ENCODE assay signal across 1 cellular context in genomic region chr4:186201535-186202230, GRCh38.
A peak's percentile ranks its signal among the peaks of the same experiment; 100 is the strongest.
TF ChIP-seq lines count a peak whose summit lies in the region.

No MANE protein-coding gene starts in this region.

TF ChIP-seq in H1, 55 proteins besides CTCF, POLR2A, EP300 and RAD21 (continued from another document):
- TF ChIP-seq, protein P1, sequence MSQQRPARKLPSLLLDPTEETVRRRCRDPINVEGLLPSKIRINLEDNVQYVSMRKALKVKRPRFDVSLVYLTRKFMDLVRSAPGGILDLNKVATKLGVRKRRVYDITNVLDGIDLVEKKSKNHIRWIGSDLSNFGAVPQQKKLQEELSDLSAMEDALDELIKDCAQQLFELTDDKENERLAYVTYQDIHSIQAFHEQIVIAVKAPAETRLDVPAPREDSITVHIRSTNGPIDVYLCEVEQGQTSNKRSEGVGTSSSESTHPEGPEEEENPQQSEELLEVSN (IDR thresholded peaks at IDR 0.05): peak; percentile 30; the same call in 1 of the 2 replicates
- TF ChIP-seq RBBP5 (IDR thresholded peaks at IDR 0.05; ENCODE audit: borderline replicate concordance, low read depth, low read length) (no peak), CBX5 (IDR thresholded peaks at IDR 0.05; ENCODE audit: low read depth, low read length) (no peak), SIN3A (conservative IDR thresholded peaks at IDR 0.05 in 1 of 2, IDR thresholded peaks at IDR 0.05 in 1 of 2; ENCODE audit: low read depth in 1 of 2, low read length in 2 of 2) (no peak), CHD1 (IDR thresholded peaks at IDR 0.05; ENCODE audit: low read depth, low read length) (no peak), CREB1 (IDR thresholded peaks at IDR 0.05) (peak; percentile 50), TBP (IDR thresholded peaks at IDR 0.05; ENCODE audit: low read depth, low read length) (no peak), SRF (IDR thresholded peaks at IDR 0.05; ENCODE audit: low read depth, low read length) (no peak), CHD2 (IDR thresholded peaks at IDR 0.05; ENCODE audit: low read length) (no peak), NANOG (IDR thresholded peaks at IDR 0.05; ENCODE audit: insufficient read depth, low read depth, low read length, poor library complexity, severe bottlenecking) (peak; percentile 31), POLR2AphosphoS5 (IDR thresholded peaks at IDR 0.05; ENCODE audit: low read depth, low read length) (no peak), YY1 (IDR thresholded peaks at IDR 0.05; ENCODE audit: low read depth, low read length) (peak; percentile 76; the same call in 1 of the 2 replicates), SP4 (IDR thresholded peaks at IDR 0.05; ENCODE audit: low read length) (no peak), HDAC2 (IDR thresholded peaks at IDR 0.05; ENCODE audit: borderline replicate concordance in 1 of 2, low read depth in 2 of 2, low read length in 2 of 2) (no peak), HDAC6 (IDR thresholded peaks at IDR 0.05; ENCODE audit: low read depth, low read length) (no peak), EZH2 (IDR thresholded peaks at IDR 0.05; ENCODE audit: low read depth, low read length, severe bottlenecking) (no peak), NRF1 (IDR thresholded peaks at IDR 0.05; ENCODE audit: low read depth, low read length) (no peak), EGR1 (IDR thresholded peaks at IDR 0.05; ENCODE audit: borderline replicate concordance, low read depth, low read length) (peak; percentile 38; the same call in 1 of the 2 replicates), SAP30 (IDR thresholded peaks at IDR 0.05; ENCODE audit: insufficient read depth, insufficient replicate concordance, low read length) (no peak), RNF2 (IDR thresholded peaks at IDR 0.05; ENCODE audit: borderline replicate concordance, low read depth, low read length, missing control alignments, poor library complexity, severe bottlenecking) (no peak), TAF7 (optimal IDR thresholded peaks at IDR 0.05; ENCODE audit: borderline replicate concordance, low read depth, low read length) (no peak), PHF8 (conservative IDR thresholded peaks at IDR 0.05; ENCODE audit: low read depth, low read length) (no peak), JUND (IDR thresholded peaks at IDR 0.05; ENCODE audit: low read length) (no peak), KDM5A (IDR thresholded peaks at IDR 0.05; ENCODE audit: low read length) (no peak), CEBPB (IDR thresholded peaks at IDR 0.05; ENCODE audit: low read depth, low read length) (no peak), POU5F1 (IDR thresholded peaks at IDR 0.05; ENCODE audit: low read depth, low read length) (no peak), JUN (IDR thresholded peaks at IDR 0.05; ENCODE audit: low read depth, low read length) (no peak), BRCA1 (IDR thresholded peaks at IDR 0.05; ENCODE audit: low read depth, low read length) (no peak), SUZ12 (IDR thresholded peaks at IDR 0.05; ENCODE audit: low read length) (no peak), TEAD4 (IDR thresholded peaks at IDR 0.05; ENCODE audit: low read depth, low read length) (no peak), SP2 (IDR thresholded peaks at IDR 0.05; ENCODE audit: low read length) (no peak), CTBP2 (IDR thresholded peaks at IDR 0.05; ENCODE audit: borderline replicate concordance, insufficient read depth, insufficient read length, low read length) (peak; percentile 39), GABPA (IDR thresholded peaks at IDR 0.05; ENCODE audit: borderline replicate concordance, insufficient read depth, low read length) (no peak)
- TF ChIP-seq, protein P2, sequence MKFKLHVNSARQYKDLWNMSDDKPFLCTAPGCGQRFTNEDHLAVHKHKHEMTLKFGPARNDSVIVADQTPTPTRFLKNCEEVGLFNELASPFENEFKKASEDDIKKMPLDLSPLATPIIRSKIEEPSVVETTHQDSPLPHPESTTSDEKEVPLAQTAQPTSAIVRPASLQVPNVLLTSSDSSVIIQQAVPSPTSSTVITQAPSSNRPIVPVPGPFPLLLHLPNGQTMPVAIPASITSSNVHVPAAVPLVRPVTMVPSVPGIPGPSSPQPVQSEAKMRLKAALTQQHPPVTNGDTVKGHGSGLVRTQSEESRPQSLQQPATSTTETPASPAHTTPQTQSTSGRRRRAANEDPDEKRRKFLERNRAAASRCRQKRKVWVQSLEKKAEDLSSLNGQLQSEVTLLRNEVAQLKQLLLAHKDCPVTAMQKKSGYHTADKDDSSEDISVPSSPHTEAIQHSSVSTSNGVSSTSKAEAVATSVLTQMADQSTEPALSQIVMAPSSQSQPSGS (IDR thresholded peaks at IDR 0.05; ENCODE audit: low read length): no peak
- TF ChIP-seq, protein P3, sequence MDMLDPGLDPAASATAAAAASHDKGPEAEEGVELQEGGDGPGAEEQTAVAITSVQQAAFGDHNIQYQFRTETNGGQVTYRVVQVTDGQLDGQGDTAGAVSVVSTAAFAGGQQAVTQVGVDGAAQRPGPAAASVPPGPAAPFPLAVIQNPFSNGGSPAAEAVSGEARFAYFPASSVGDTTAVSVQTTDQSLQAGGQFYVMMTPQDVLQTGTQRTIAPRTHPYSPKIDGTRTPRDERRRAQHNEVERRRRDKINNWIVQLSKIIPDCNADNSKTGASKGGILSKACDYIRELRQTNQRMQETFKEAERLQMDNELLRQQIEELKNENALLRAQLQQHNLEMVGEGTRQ (IDR thresholded peaks at IDR 0.05; ENCODE audit: low read length): no peak; the same call in 1 of the 2 replicates
- TF ChIP-seq, protein P4, sequence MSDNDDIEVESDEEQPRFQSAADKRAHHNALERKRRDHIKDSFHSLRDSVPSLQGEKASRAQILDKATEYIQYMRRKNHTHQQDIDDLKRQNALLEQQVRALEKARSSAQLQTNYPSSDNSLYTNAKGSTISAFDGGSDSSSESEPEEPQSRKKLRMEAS (IDR thresholded peaks at IDR 0.05): peak; percentile 89
- TF ChIP-seq, protein P5, sequence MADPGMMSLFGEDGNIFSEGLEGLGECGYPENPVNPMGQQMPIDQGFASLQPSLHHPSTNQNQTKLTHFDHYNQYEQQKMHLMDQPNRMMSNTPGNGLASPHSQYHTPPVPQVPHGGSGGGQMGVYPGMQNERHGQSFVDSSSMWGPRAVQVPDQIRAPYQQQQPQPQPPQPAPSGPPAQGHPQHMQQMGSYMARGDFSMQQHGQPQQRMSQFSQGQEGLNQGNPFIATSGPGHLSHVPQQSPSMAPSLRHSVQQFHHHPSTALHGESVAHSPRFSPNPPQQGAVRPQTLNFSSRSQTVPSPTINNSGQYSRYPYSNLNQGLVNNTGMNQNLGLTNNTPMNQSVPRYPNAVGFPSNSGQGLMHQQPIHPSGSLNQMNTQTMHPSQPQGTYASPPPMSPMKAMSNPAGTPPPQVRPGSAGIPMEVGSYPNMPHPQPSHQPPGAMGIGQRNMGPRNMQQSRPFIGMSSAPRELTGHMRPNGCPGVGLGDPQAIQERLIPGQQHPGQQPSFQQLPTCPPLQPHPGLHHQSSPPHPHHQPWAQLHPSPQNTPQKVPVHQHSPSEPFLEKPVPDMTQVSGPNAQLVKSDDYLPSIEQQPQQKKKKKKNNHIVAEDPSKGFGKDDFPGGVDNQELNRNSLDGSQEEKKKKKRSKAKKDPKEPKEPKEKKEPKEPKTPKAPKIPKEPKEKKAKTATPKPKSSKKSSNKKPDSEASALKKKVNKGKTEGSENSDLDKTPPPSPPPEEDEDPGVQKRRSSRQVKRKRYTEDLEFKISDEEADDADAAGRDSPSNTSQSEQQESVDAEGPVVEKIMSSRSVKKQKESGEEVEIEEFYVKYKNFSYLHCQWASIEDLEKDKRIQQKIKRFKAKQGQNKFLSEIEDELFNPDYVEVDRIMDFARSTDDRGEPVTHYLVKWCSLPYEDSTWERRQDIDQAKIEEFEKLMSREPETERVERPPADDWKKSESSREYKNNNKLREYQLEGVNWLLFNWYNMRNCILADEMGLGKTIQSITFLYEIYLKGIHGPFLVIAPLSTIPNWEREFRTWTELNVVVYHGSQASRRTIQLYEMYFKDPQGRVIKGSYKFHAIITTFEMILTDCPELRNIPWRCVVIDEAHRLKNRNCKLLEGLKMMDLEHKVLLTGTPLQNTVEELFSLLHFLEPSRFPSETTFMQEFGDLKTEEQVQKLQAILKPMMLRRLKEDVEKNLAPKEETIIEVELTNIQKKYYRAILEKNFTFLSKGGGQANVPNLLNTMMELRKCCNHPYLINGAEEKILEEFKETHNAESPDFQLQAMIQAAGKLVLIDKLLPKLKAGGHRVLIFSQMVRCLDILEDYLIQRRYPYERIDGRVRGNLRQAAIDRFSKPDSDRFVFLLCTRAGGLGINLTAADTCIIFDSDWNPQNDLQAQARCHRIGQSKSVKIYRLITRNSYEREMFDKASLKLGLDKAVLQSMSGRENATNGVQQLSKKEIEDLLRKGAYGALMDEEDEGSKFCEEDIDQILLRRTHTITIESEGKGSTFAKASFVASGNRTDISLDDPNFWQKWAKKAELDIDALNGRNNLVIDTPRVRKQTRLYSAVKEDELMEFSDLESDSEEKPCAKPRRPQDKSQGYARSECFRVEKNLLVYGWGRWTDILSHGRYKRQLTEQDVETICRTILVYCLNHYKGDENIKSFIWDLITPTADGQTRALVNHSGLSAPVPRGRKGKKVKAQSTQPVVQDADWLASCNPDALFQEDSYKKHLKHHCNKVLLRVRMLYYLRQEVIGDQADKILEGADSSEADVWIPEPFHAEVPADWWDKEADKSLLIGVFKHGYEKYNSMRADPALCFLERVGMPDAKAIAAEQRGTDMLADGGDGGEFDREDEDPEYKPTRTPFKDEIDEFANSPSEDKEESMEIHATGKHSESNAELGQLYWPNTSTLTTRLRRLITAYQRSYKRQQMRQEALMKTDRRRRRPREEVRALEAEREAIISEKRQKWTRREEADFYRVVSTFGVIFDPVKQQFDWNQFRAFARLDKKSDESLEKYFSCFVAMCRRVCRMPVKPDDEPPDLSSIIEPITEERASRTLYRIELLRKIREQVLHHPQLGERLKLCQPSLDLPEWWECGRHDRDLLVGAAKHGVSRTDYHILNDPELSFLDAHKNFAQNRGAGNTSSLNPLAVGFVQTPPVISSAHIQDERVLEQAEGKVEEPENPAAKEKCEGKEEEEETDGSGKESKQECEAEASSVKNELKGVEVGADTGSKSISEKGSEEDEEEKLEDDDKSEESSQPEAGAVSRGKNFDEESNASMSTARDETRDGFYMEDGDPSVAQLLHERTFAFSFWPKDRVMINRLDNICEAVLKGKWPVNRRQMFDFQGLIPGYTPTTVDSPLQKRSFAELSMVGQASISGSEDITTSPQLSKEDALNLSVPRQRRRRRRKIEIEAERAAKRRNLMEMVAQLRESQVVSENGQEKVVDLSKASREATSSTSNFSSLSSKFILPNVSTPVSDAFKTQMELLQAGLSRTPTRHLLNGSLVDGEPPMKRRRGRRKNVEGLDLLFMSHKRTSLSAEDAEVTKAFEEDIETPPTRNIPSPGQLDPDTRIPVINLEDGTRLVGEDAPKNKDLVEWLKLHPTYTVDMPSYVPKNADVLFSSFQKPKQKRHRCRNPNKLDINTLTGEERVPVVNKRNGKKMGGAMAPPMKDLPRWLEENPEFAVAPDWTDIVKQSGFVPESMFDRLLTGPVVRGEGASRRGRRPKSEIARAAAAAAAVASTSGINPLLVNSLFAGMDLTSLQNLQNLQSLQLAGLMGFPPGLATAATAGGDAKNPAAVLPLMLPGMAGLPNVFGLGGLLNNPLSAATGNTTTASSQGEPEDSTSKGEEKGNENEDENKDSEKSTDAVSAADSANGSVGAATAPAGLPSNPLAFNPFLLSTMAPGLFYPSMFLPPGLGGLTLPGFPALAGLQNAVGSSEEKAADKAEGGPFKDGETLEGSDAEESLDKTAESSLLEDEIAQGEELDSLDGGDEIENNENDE (IDR thresholded peaks at IDR 0.05; ENCODE audit: insufficient replicate concordance, low read length): no peak
